2 cellular contexts compared by ENCODE assay signal in the genomic region with DNA sequence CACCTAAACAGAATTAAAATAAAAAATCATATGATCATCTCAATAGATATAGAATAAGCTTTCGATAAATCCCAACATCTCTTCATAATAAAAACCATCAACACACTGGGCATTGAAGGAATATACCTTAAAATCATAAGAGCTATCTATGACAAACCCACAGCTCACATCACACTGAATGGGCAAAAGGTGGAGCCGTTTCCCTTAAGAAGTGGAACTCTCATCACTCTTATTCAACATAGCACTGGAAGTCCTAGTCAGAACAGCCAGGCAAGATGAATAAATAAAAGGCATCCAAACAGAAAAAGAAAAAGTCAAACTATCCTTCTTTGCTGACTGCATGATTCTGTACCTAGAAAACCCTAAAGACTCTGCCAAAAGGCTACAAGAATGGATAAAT.
TF ChIP-seq lines count a peak whose summit lies in the region.

No MANE protein-coding gene starts in this region.

TF ChIP-seq in GM23338, 12 proteins besides CTCF, POLR2A, EP300 and RAD21 (continued from another document):
- TF ChIP-seq, protein P1, sequence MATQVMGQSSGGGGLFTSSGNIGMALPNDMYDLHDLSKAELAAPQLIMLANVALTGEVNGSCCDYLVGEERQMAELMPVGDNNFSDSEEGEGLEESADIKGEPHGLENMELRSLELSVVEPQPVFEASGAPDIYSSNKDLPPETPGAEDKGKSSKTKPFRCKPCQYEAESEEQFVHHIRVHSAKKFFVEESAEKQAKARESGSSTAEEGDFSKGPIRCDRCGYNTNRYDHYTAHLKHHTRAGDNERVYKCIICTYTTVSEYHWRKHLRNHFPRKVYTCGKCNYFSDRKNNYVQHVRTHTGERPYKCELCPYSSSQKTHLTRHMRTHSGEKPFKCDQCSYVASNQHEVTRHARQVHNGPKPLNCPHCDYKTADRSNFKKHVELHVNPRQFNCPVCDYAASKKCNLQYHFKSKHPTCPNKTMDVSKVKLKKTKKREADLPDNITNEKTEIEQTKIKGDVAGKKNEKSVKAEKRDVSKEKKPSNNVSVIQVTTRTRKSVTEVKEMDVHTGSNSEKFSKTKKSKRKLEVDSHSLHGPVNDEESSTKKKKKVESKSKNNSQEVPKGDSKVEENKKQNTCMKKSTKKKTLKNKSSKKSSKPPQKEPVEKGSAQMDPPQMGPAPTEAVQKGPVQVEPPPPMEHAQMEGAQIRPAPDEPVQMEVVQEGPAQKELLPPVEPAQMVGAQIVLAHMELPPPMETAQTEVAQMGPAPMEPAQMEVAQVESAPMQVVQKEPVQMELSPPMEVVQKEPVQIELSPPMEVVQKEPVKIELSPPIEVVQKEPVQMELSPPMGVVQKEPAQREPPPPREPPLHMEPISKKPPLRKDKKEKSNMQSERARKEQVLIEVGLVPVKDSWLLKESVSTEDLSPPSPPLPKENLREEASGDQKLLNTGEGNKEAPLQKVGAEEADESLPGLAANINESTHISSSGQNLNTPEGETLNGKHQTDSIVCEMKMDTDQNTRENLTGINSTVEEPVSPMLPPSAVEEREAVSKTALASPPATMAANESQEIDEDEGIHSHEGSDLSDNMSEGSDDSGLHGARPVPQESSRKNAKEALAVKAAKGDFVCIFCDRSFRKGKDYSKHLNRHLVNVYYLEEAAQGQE (IDR thresholded peaks at IDR 0.05; ENCODE audit: unreplicated experiment) = no peak
- TF ChIP-seq EZH2 (IDR thresholded peaks at IDR 0.05; ENCODE audit: low read depth, unreplicated experiment) = no peak
- TF ChIP-seq ZNF331 (CRISPR knock-in tag; IDR thresholded peaks at IDR 0.05; ENCODE audit: low read depth) = no peak
- TF ChIP-seq CREB1 (CRISPR knock-in tag; IDR thresholded peaks at IDR 0.05; ENCODE audit: low read depth) = no peak
- TF ChIP-seq, protein P2, sequence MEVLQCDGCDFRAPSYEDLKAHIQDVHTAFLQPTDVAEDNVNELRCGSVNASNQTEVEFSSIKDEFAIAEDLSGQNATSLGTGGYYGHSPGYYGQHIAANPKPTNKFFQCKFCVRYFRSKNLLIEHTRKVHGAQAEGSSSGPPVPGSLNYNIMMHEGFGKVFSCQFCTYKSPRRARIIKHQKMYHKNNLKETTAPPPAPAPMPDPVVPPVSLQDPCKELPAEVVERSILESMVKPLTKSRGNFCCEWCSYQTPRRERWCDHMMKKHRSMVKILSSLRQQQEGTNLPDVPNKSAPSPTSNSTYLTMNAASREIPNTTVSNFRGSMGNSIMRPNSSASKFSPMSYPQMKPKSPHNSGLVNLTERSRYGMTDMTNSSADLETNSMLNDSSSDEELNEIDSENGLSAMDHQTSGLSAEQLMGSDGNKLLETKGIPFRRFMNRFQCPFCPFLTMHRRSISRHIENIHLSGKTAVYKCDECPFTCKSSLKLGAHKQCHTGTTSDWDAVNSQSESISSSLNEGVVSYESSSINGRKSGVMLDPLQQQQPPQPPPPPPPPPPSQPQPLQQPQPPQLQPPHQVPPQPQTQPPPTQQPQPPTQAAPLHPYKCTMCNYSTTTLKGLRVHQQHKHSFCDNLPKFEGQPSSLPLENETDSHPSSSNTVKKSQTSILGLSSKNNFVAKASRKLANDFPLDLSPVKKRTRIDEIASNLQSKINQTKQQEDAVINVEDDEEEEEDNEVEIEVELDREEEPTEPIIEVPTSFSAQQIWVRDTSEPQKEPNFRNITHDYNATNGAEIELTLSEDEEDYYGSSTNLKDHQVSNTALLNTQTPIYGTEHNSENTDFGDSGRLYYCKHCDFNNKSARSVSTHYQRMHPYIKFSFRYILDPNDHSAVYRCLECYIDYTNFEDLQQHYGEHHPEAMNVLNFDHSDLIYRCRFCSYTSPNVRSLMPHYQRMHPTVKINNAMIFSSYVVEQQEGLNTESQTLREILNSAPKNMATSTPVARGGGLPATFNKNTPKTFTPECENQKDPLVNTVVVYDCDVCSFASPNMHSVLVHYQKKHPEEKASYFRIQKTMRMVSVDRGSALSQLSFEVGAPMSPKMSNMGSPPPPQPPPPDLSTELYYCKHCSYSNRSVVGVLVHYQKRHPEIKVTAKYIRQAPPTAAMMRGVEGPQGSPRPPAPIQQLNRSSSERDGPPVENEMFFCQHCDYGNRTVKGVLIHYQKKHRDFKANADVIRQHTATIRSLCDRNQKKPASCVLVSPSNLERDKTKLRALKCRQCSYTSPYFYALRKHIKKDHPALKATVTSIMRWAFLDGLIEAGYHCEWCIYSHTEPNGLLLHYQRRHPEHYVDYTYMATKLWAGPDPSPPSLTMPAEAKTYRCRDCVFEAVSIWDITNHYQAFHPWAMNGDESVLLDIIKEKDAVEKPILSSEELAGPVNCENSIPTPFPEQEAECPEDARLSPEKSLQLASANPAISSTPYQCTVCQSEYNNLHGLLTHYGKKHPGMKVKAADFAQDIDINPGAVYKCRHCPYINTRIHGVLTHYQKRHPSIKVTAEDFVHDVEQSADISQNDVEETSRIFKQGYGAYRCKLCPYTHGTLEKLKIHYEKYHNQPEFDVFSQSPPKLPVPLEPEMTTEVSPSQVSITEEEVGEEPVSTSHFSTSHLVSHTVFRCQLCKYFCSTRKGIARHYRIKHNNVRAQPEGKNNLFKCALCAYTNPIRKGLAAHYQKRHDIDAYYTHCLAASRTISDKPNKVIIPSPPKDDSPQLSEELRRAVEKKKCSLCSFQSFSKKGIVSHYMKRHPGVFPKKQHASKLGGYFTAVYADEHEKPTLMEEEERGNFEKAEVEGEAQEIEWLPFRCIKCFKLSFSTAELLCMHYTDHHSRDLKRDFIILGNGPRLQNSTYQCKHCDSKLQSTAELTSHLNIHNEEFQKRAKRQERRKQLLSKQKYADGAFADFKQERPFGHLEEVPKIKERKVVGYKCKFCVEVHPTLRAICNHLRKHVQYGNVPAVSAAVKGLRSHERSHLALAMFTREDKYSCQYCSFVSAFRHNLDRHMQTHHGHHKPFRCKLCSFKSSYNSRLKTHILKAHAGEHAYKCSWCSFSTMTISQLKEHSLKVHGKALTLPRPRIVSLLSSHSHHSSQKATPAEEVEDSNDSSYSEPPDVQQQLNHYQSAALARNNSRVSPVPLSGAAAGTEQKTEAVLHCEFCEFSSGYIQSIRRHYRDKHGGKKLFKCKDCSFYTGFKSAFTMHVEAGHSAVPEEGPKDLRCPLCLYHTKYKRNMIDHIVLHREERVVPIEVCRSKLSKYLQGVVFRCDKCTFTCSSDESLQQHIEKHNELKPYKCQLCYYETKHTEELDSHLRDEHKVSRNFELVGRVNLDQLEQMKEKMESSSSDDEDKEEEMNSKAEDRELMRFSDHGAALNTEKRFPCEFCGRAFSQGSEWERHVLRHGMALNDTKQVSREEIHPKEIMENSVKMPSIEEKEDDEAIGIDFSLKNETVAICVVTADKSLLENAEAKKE (CRISPR knock-in tag; IDR thresholded peaks at IDR 0.05) = no peak
- no peak for TF ChIP-seq STAT1 (IDR thresholded peaks at IDR 0.05; ENCODE audit: unreplicated experiment)

TF ChIP-seq in neural cell, 6 proteins besides CTCF, POLR2A, EP300 and RAD21 (continued from another document):
- TF ChIP-seq SMC3 (conservative IDR thresholded peaks at IDR 0.05; ENCODE audit: poor library complexity) = no peak
TF ChIP-seq in neural cell: peak in this region for 0.
